In the genomic region with DNA sequence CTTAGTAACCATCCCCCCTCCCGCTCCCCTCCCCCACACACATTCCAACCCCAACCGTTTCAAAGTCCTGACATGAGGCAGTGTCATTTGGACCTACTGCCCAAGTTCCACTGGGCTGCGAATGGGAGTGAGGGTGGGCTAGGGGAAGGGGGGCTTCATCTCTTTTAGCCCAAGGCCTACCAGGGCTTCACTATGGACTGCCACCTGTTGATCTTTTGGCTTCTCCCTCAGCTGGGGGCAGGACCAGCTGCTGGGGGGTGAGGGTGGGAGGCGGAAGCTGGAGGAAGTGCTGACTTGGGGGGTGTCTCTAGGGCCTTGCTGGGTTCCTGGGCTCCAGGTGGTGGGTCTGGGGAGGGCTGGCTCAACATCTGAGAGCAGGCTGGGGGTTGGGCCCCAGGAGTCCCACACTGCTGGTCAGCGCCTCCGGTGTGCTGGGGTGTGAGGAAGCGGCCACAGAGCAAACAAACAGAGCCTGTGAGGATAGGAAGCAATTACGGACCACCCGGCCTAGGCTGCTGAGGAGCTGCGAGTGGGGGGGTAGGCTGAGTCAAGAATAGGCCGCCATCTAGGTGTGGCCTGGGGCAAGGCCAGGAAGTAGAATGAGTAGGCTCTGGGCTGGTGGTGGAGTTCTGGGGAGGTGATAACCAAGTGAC, we compare ENCODE assay signal across 22 cellular contexts.
DNase-seq lines count a peak whose midpoint lies in the region; ATAC-seq lines count a peak whose summit lies in the region.
"Had no signal": no experiment of that assay in that cellular context is flagged by ENCODE, and none has a peak within 500 bp of the region (broad histone marks: within the 10 kb centered on the region; RNA-seq: fewer than 3 reads in every experiment).

No MANE protein-coding gene starts in this region.

- no peaks in the 10 kb centered on the region for H3K9me3 Mint-ChIP-seq in activated naive CD4-positive, alpha-beta T cell treated with anti-CD3 and anti-CD28 coated beads, Interleukin-2, amount 50 U/mL, for 72 hours
- H3K9me3 Mint-ChIP-seq: HFFc6 had no signal

- H3K9me3 ChIP-seq in SJSA1 (replicated peaks) (no peaks in the 10 kb centered on the region), neuronal stem cell (replicated peaks in 1 of 2; ENCODE audit: control insufficient read depth in 2 of 2, insufficient read depth in 1 of 2, low read depth in 1 of 2, low read length in 2 of 2) (no peaks in the 10 kb centered on the region)

- H3K36me3 Mint-ChIP-seq in activated naive CD4-positive, alpha-beta T cell treated with anti-CD3 and anti-CD28 coated beads, Interleukin-2, amount 50 U/mL, for 72 hours: no peaks in the 10 kb centered on the region

- H3K27ac ChIP-seq in SJSA1 (no peak overlapping the region), neuronal stem cell (replicated peaks; ENCODE audit: low read length) (no peak overlapping the region), substantia nigra (ENCODE audit: low read depth, low read length, poor library complexity, severe bottlenecking) (no peak overlapping the region)
- H3K27ac ChIP-seq: HL-60, RWPE1 had no signal

- H3K36me3 ChIP-seq in SJSA1 (no peaks in the 10 kb centered on the region), neuronal stem cell (replicated peaks in 1 of 2; ENCODE audit: control insufficient read depth in 2 of 2, insufficient read depth in 2 of 2, low read length in 2 of 2) (no peaks in the 10 kb centered on the region)

- H3K79me1 ChIP-seq in neuronal stem cell (ENCODE audit: low read depth, low read length): no peaks in the 10 kb centered on the region

- H2BK15ac ChIP-seq in neuronal stem cell (ENCODE audit: low read length): no peak overlapping the region

- H3K14ac ChIP-seq in neuronal stem cell (ENCODE audit: low read length): no peak overlapping the region

- no peak overlapping the region for H4K91ac ChIP-seq in neuronal stem cell (ENCODE audit: low read depth, low read length, poor library complexity)

- no peak overlapping the region for H2BK120ac ChIP-seq in neuronal stem cell (ENCODE audit: low read depth, low read length)

- DNase-seq in Daoy (ENCODE audit: low read depth) (peak; percentile 11), SJSA1 (ENCODE audit: low read depth in 1 of 2, low spot score in 2 of 2) (peak; percentile 39 to 70), iPS-NIHi11 (ENCODE audit: low spot score) (peak; percentile 34), neuronal stem cell (ENCODE audit: low spot score) (no peak), substantia nigra (lab: John Stamatoyannopoulos, UW) (no peak)
- DNase-seq in effector CD4-positive, alpha-beta T cell: no peak
- DNase-seq in activated naive CD4-positive, alpha-beta T cell treated with anti-CD3 and anti-CD28 coated beads, Interleukin-2, amount 50 U/mL, for 72 hours (ENCODE audit: low spot score in 2 of 2): no peak
- DNase-seq: DMS79, GOT3, HFFc6, KBM-7, NCI-H1105, NCI-H146, NCI-H2029 treated with DMSO at 0.1 percent for 48 hours, NCI-H226, NCI-H510A treated with DMSO at 0.1 percent for 48 hours, NCI-H748 treated with DMSO at 0.1 percent for 48 hours, SHP77 treated with DMSO at 0.1 percent for 48 hours had no signal

- H3K9ac ChIP-seq in neuronal stem cell (ENCODE audit: low read depth, low read length, poor library complexity): no peak overlapping the region

- no peak overlapping the region for H4K8ac ChIP-seq in neuronal stem cell (ENCODE audit: low read depth, low read length)

- H3K27ac Mint-ChIP-seq in activated naive CD4-positive, alpha-beta T cell treated with anti-CD3 and anti-CD28 coated beads, Interleukin-2, amount 50 U/mL, for 72 hours: no peak overlapping the region
- H3K27ac Mint-ChIP-seq: HFFc6 had no signal

- no peaks in the 10 kb centered on the region for H3K27me3 ChIP-seq in SJSA1 (replicated peaks)
- peaks cover 0 to 31% (median 14%) of the 10 kb centered on the region in 3 experiments for H3K27me3 ChIP-seq in neuronal stem cell (ENCODE audit: control insufficient read depth in 3 of 3, insufficient read depth in 3 of 3, low read depth in 1 of 3, low read length in 3 of 3)

- no CpG with 5 or more reads among the region's 11 CpGs for WGBS in neuronal stem cell (ENCODE audit: extremely low coverage in 2 of 2, insufficient read length in 2 of 2, insufficient replicate concordance in 1 of 2), 2 donors

- ATAC-seq in activated naive CD4-positive, alpha-beta T cell treated with anti-CD3 and anti-CD28 coated beads, Interleukin-2, amount 50 U/mL, for 72 hours: no peak
- ATAC-seq: HepG2, SK-N-SH treated with all-trans-retinoic acid at 6 μM for 48 hours had no signal

- no peak overlapping the region for H2BK5ac ChIP-seq in neuronal stem cell (ENCODE audit: low read length)

- no peak overlapping the region for H2BK12ac ChIP-seq in neuronal stem cell (ENCODE audit: low read length)

- H3K4me3 ChIP-seq in SJSA1 (no peak overlapping the region), neuronal stem cell (ENCODE audit: low read length in 2 of 2) (no peak overlapping the region)

- no peak overlapping the region for H2AFZ ChIP-seq in neuronal stem cell (ENCODE audit: low read length)

- no peak overlapping the region for H3K4me2 ChIP-seq in neuronal stem cell (ENCODE audit: insufficient read depth, low read length, poor library complexity, severe bottlenecking)

- no peak overlapping the region for H3K23ac ChIP-seq in neuronal stem cell (ENCODE audit: low read depth, low read length, poor library complexity)

- H3K4ac ChIP-seq in neuronal stem cell (ENCODE audit: low read length): no peak overlapping the region

- H3K4me1 ChIP-seq in SJSA1 (replicated peaks) (peaks cover 9% of the 10 kb centered on the region), neuronal stem cell (ENCODE audit: control insufficient read depth in 2 of 2, insufficient read depth in 1 of 2, low read depth in 1 of 2, low read length in 2 of 2) (peaks cover 9 to 39% of the 10 kb centered on the region in 2 donors)

- peak overlapping the region; percentile 57 for H3K18ac ChIP-seq in neuronal stem cell (ENCODE audit: low read length)

- no peak overlapping the region for H2AK5ac ChIP-seq in neuronal stem cell (ENCODE audit: low read depth, low read length)

Comparison
In these comparisons a context has a peak if more than half of its experiments do, and no peak if none do; other contexts are left out.
1. DNase-seq: peak in Daoy (single experiment), SJSA1 (2 of 2) and iPS-NIHi11 (single experiment); none in neuronal stem cell (single experiment), effector CD4-positive, alpha-beta T cell (single experiment), substantia nigra (0 of 49) and activated naive CD4-positive, alpha-beta T cell treated with anti-CD3 and anti-CD28 coated beads, Interleukin-2, amount 50 U/mL, for 72 hours (0 of 2).